ENCODE assay signal across 17 cellular contexts in the genomic region with DNA sequence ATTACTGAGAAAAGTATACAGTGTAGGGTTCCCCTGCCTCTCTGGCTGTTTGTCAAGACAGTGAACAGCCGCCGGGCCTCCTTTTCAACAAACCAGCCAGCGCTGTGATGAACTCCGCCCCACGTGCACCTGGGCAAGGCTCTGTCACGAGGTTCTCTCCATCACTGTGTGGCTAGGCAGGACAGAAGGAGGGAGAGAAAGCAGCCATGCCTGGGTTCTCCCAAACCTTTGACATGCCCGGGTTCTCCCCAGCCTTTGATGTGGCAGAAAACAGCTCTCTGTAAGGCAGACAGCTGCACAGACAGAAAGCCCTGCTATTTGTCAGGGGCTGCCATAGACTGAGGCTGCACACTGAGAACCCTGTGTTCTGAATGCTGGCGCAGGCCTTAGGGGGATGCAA.
DNase-seq lines count a peak whose midpoint lies in the region; ATAC-seq lines count a peak whose summit lies in the region.
"Had no signal": no experiment of that assay in that cellular context is flagged by ENCODE, and none has a peak within 500 bp of the region (broad histone marks: within the 10 kb centered on the region; RNA-seq: fewer than 3 reads in every experiment).

No MANE protein-coding gene starts in this region.

- no peak overlapping the region for H3K4me3 ChIP-seq in Jurkat, Clone E6-1 (ENCODE audit: low read length)
- H3K4me3 ChIP-seq: coronary artery, tibial artery had no signal

- peak; percentile 53 for ATAC-seq in activated naive CD8-positive, alpha-beta T cell treated with anti-CD3 and anti-CD28 coated beads, Interleukin-2, amount 10 ng/mL, durations not matched to agents 7 days and 5 days (ENCODE audit: low read depth)
- no peak for ATAC-seq in activated naive CD8-positive, alpha-beta T cell treated with anti-CD3 and anti-CD28 coated beads, Interleukin-2, amount 50 U/mL, for 24 hours
- peak; percentile 59 for ATAC-seq in activated CD8-positive, alpha-beta T cell treated with anti-CD3 and anti-CD28 coated beads, Interleukin-2, amount 10 ng/mL, durations not matched to agents 7 days and 5 days
- ATAC-seq in stimulated activated naive CD8-positive, alpha-beta T cell treated with anti-CD3 and anti-CD28 coated beads, Interleukin-15, Interleukin-2, amounts not matched to agents 100 U/mL and 50 U/mL, for 24 hours = peak; percentile 55
- no peak for ATAC-seq in GM21381 (IDR thresholded peaks at IDR 0.05; ENCODE audit: unreplicated experiment)
- no peak for ATAC-seq in HG03095 (IDR thresholded peaks at IDR 0.05; ENCODE audit: unreplicated experiment)
- no peak for ATAC-seq in GM21786 (IDR thresholded peaks at IDR 0.05; ENCODE audit: unreplicated experiment)
- ATAC-seq: Panc1 had no signal

- CTCF ChIA-PET in activated CD8-positive, alpha-beta T cell treated with anti-CD3 and anti-CD28 coated beads, Interleukin-2, amount 10 ng/mL, durations not matched to agents 7 days and 5 days (lab: Charles Lee) = interaction anchor here (0.6 to 3.7 kb wide), 5 partner anchors 12 to 287 kb away, joined by 3 to 16 read pairs (median 5); no protein-coding TSS in a partner anchor

- peaks cover 17% of the 10 kb centered on the region for H3K27me3 Mint-ChIP-seq in activated naive CD8-positive, alpha-beta T cell treated with anti-CD3 and anti-CD28 coated beads, Interleukin-2, amount 10 ng/mL, durations not matched to agents 7 days and 5 days
- H3K27me3 Mint-ChIP-seq in activated naive CD8-positive, alpha-beta T cell treated with anti-CD3 and anti-CD28 coated beads, Interleukin-2, amount 50 U/mL, for 24 hours = peaks cover 4% of the 10 kb centered on the region
- H3K27me3 Mint-ChIP-seq in activated CD8-positive, alpha-beta T cell treated with anti-CD3 and anti-CD28 coated beads, Interleukin-2, amount 10 ng/mL, durations not matched to agents 7 days and 5 days (ENCODE audit: low read depth) = peaks cover 13% of the 10 kb centered on the region
- H3K27me3 Mint-ChIP-seq: activated B cell treated with CpG ODN at 0.5 μM for 24 hours had no signal

- H3K9me3 Mint-ChIP-seq in activated naive CD8-positive, alpha-beta T cell treated with anti-CD3 and anti-CD28 coated beads, Interleukin-2, amount 10 ng/mL, durations not matched to agents 7 days and 5 days = no peaks in the 10 kb centered on the region
- no peaks in the 10 kb centered on the region for H3K9me3 Mint-ChIP-seq in activated naive CD8-positive, alpha-beta T cell treated with anti-CD3 and anti-CD28 coated beads, Interleukin-2, amount 50 U/mL, for 24 hours
- no peaks in the 10 kb centered on the region for H3K9me3 Mint-ChIP-seq in activated CD8-positive, alpha-beta T cell treated with anti-CD3 and anti-CD28 coated beads, Interleukin-2, amount 10 ng/mL, durations not matched to agents 7 days and 5 days (ENCODE audit: insufficient read depth)
- H3K9me3 Mint-ChIP-seq: activated B cell treated with CpG ODN at 0.5 μM for 24 hours had no signal

- no peak overlapping the region for H3K27ac Mint-ChIP-seq in activated naive CD8-positive, alpha-beta T cell treated with anti-CD3 and anti-CD28 coated beads, Interleukin-2, amount 10 ng/mL, durations not matched to agents 7 days and 5 days
- no peak overlapping the region for H3K27ac Mint-ChIP-seq in activated naive CD8-positive, alpha-beta T cell treated with anti-CD3 and anti-CD28 coated beads, Interleukin-2, amount 50 U/mL, for 24 hours
- no peak overlapping the region for H3K27ac Mint-ChIP-seq in activated CD8-positive, alpha-beta T cell treated with anti-CD3 and anti-CD28 coated beads, Interleukin-2, amount 10 ng/mL, durations not matched to agents 7 days and 5 days
- H3K27ac Mint-ChIP-seq: activated B cell treated with CpG ODN at 0.5 μM for 24 hours had no signal

- no peaks in the 10 kb centered on the region for H3K36me3 Mint-ChIP-seq in activated naive CD8-positive, alpha-beta T cell treated with anti-CD3 and anti-CD28 coated beads, Interleukin-2, amount 10 ng/mL, durations not matched to agents 7 days and 5 days
- H3K36me3 Mint-ChIP-seq in activated naive CD8-positive, alpha-beta T cell treated with anti-CD3 and anti-CD28 coated beads, Interleukin-2, amount 50 U/mL, for 24 hours (ENCODE audit: low read depth) = no peaks in the 10 kb centered on the region
- H3K36me3 Mint-ChIP-seq in activated CD8-positive, alpha-beta T cell treated with anti-CD3 and anti-CD28 coated beads, Interleukin-2, amount 10 ng/mL, durations not matched to agents 7 days and 5 days (ENCODE audit: low read depth) = no peaks in the 10 kb centered on the region

- peaks cover 30% of the 10 kb centered on the region for H3K4me1 Mint-ChIP-seq in activated naive CD8-positive, alpha-beta T cell treated with anti-CD3 and anti-CD28 coated beads, Interleukin-2, amount 10 ng/mL, durations not matched to agents 7 days and 5 days
- peaks cover 29% of the 10 kb centered on the region for H3K4me1 Mint-ChIP-seq in activated naive CD8-positive, alpha-beta T cell treated with anti-CD3 and anti-CD28 coated beads, Interleukin-2, amount 50 U/mL, for 24 hours
- H3K4me1 Mint-ChIP-seq in activated CD8-positive, alpha-beta T cell treated with anti-CD3 and anti-CD28 coated beads, Interleukin-2, amount 10 ng/mL, durations not matched to agents 7 days and 5 days (ENCODE audit: low read depth) = peaks cover 36% of the 10 kb centered on the region

- no peak for DNase-seq in activated naive CD8-positive, alpha-beta T cell treated with anti-CD3 and anti-CD28 coated beads, Interleukin-2, amount 10 ng/mL, durations not matched to agents 7 days and 5 days
- DNase-seq in activated naive CD8-positive, alpha-beta T cell treated with anti-CD3 and anti-CD28 coated beads, Interleukin-2, amount 50 U/mL, for 24 hours = no peak
- DNase-seq in Jurkat, Clone E6-1 (ENCODE audit: low read depth, low spot score) = peak; percentile 95
- peak; percentile 31 for DNase-seq in activated CD8-positive, alpha-beta T cell treated with anti-CD3 and anti-CD28 coated beads, Interleukin-2, amount 10 ng/mL, durations not matched to agents 7 days and 5 days
- no peak for DNase-seq in stimulated activated naive CD8-positive, alpha-beta T cell treated with anti-CD3 and anti-CD28 coated beads, Interleukin-15, Interleukin-2, amounts not matched to agents 100 U/mL and 50 U/mL, for 24 hours
- DNase-seq: activated B cell treated with CpG ODN at 0.5 μM for 24 hours, brain microvascular endothelial cell, NCI-H1417 treated with DMSO at 0.1 percent for 48 hours, NCI-H2171 treated with DMSO at 0.1 percent for 48 hours, NCI-H748 treated with DMSO at 0.1 percent for 48 hours, nucleus accumbens, tibial artery had no signal

- POLR2A ChIA-PET in activated naive CD8-positive, alpha-beta T cell treated with anti-CD3 and anti-CD28 coated beads, Interleukin-2, amount 10 ng/mL, durations not matched to agents 7 days and 5 days (lab: Charles Lee) = interaction anchor here (1.2 kb wide), 1 partner anchor 12 kb away, joined by 5 read pairs; no protein-coding TSS in a partner anchor
- POLR2A ChIA-PET in activated CD8-positive, alpha-beta T cell treated with anti-CD3 and anti-CD28 coated beads, Interleukin-2, amount 10 ng/mL, durations not matched to agents 7 days and 5 days (lab: Charles Lee) = no interaction called here

- H3K4me3 Mint-ChIP-seq in activated naive CD8-positive, alpha-beta T cell treated with anti-CD3 and anti-CD28 coated beads, Interleukin-2, amount 10 ng/mL, durations not matched to agents 7 days and 5 days = no peak overlapping the region
- no peak overlapping the region for H3K4me3 Mint-ChIP-seq in activated naive CD8-positive, alpha-beta T cell treated with anti-CD3 and anti-CD28 coated beads, Interleukin-2, amount 50 U/mL, for 24 hours
- no peak overlapping the region for H3K4me3 Mint-ChIP-seq in activated CD8-positive, alpha-beta T cell treated with anti-CD3 and anti-CD28 coated beads, Interleukin-2, amount 10 ng/mL, durations not matched to agents 7 days and 5 days
- H3K4me3 Mint-ChIP-seq: activated B cell treated with CpG ODN at 0.5 μM for 24 hours had no signal

Comparison
In these comparisons a context has a peak if more than half of its experiments do, and no peak if none do; other contexts are left out.
1. ATAC-seq: peak in activated naive CD8-positive, alpha-beta T cell treated with anti-CD3 and anti-CD28 coated beads, Interleukin-2, amount 10 ng/mL, durations not matched to agents 7 days and 5 days (single experiment), activated CD8-positive, alpha-beta T cell treated with anti-CD3 and anti-CD28 coated beads, Interleukin-2, amount 10 ng/mL, durations not matched to agents 7 days and 5 days (single experiment) and stimulated activated naive CD8-positive, alpha-beta T cell treated with anti-CD3 and anti-CD28 coated beads, Interleukin-15, Interleukin-2, amounts not matched to agents 100 U/mL and 50 U/mL, for 24 hours (single experiment); none in activated naive CD8-positive, alpha-beta T cell treated with anti-CD3 and anti-CD28 coated beads, Interleukin-2, amount 50 U/mL, for 24 hours (single experiment), GM21381 (single experiment), HG03095 (single experiment) and GM21786 (single experiment).
2. DNase-seq: peak in Jurkat, Clone E6-1 (single experiment) and activated CD8-positive, alpha-beta T cell treated with anti-CD3 and anti-CD28 coated beads, Interleukin-2, amount 10 ng/mL, durations not matched to agents 7 days and 5 days (single experiment); none in activated naive CD8-positive, alpha-beta T cell treated with anti-CD3 and anti-CD28 coated beads, Interleukin-2, amount 10 ng/mL, durations not matched to agents 7 days and 5 days (single experiment), activated naive CD8-positive, alpha-beta T cell treated with anti-CD3 and anti-CD28 coated beads, Interleukin-2, amount 50 U/mL, for 24 hours (single experiment) and stimulated activated naive CD8-positive, alpha-beta T cell treated with anti-CD3 and anti-CD28 coated beads, Interleukin-15, Interleukin-2, amounts not matched to agents 100 U/mL and 50 U/mL, for 24 hours (single experiment).